Comparison of ENCODE assay signal across 8 cellular contexts in genomic region chrX:25144043-25144940, GRCh38.
DNase-seq lines count a peak whose midpoint lies in the region; ATAC-seq and TF ChIP-seq lines count a peak whose summit lies in the region.

No MANE protein-coding gene starts in this region.

- intact Hi-C loops in adrenal gland (cut with DNase I), result loop anchor here in 1 of 2 donors (5.0 kb wide), 1 partner anchor 392 kb away; no protein-coding TSS in a partner anchor
- intact Hi-C loops in right cardiac atrium (cut with DNase I), result loop anchor here in 3 of 4 donors (5.0 to 10.0 kb wide), 2 partner anchors 307 to 309 kb away; no protein-coding TSS in a partner anchor

- no peaks in the 10 kb centered on the region for H3K9me3 ChIP-seq in adrenal gland (replicated peaks in 1 of 3)
- no peaks in the 10 kb centered on the region for H3K9me3 ChIP-seq in right cardiac atrium (ENCODE audit: control insufficient read depth, low read length)

- TF ChIP-seq POLR2A in adrenal gland (IDR thresholded peaks at IDR 0.05), result no peak

- H3K27ac ChIP-seq in adrenal gland, result no peak overlapping the region
- no peak overlapping the region for H3K27ac ChIP-seq in right cardiac atrium (ENCODE audit: low read length)

- 14 to 20% (median 18%) methylated on average over 18 to 19 of the region's 19 CpGs for WGBS in adrenal gland, 4 donors
- 11% methylated on average over 19 of the region's 19 CpGs for WGBS in right cardiac atrium

- no peaks in the 10 kb centered on the region for H3K36me3 ChIP-seq in adrenal gland (replicated peaks in 1 of 2)

- DNase-seq in DMS114 treated with DMSO at 0.1 percent for 48 hours (lab: John Stamatoyannopoulos, UW; ENCODE audit: unreplicated experiment) (peak; percentile 46), HPDE6-E6E7 (ENCODE audit: extremely low spot score) (peak; percentile 17), RPMI7951 (ENCODE audit: low read depth) (peak; percentile 28), adrenal gland (peak; percentile 47 to 80 (median 70)), right cardiac atrium (peak; percentile 60 to 80 (median 64)), retinal pigment epithelial cell (ENCODE audit: low read depth) (peak; percentile 13)

- H3K27me3 ChIP-seq in adrenal gland (peaks cover 13% of the 10 kb centered on the region), right cardiac atrium (ENCODE audit: control insufficient read depth, insufficient read depth) (no peaks in the 10 kb centered on the region)

- H3K4me1 ChIP-seq in adrenal gland (replicated peaks in 1 of 2) (no peaks in the 10 kb centered on the region), right cardiac atrium (ENCODE audit: control insufficient read depth, insufficient read depth, low read length) (no peaks in the 10 kb centered on the region)

- ATAC-seq in right cardiac atrium (peak in 1 of 2 donors; percentile 51), GM18520 (IDR thresholded peaks at IDR 0.05; ENCODE audit: unreplicated experiment) (no peak), HG03571 (IDR thresholded peaks at IDR 0.05; ENCODE audit: unreplicated experiment) (no peak)

- H3K4me3 ChIP-seq in adrenal gland, result no peak overlapping the region
- H3K4me3 ChIP-seq in right cardiac atrium (ENCODE audit: low read length), result no peak overlapping the region
- H3K4me3 ChIP-seq in retinal pigment epithelial cell (ENCODE audit: low read length), result peak overlapping the region; percentile 3

- TF ChIP-seq CTCF in adrenal gland (IDR thresholded peaks at IDR 0.05), result peak; percentile 54 to 87 (median 67)
- peak; percentile 63 for TF ChIP-seq CTCF in retinal pigment epithelial cell (conservative IDR thresholded peaks at IDR 0.05; ENCODE audit: low read depth, low read length)

Comparison
In these comparisons a context has a peak if more than half of its experiments do, and no peak if none do; other contexts are left out.
1. DNase-seq: peak in every context shown above with its lines; median percentile 70 in adrenal gland; 64 in right cardiac atrium; 46 in DMS114 treated with DMSO at 0.1 percent for 48 hours; 28 in RPMI7951; 17 in HPDE6-E6E7; 13 in retinal pigment epithelial cell.